In the genomic region with DNA sequence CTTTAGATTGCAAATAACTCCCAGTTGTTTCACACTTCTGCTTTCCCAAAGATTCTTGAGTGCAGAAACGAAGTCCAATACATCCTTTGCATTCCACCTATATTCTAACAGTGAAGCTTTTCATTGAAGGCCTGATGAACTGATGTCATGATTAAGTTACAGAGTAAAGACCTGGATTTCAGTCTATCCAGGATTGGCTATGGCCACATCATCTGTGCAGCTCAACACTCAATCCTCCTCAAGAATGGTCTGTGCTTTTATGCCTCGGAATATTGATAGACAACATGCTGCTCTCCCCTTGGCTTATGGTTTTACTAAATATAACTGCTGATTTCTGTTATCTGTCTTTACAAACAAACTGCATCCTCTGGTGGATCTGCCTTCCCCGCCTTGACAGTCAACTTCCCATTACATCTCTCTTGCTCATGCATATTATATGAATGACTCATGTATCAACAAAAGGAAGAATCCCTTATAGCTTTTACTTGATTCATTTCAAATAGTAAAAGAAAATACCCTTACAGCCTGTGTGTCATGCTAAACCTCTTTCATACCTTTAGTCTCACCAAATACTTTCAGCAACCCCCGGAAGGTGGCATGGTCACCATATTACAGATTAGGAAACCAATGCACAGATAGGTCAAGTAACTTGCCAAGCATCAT, we compare ENCODE assay signal across 15 cellular contexts. TPM values are rescaled to one million over a fixed set of nuclear protein-coding genes. Genes with fewer than 3 reads are reported as not detected.
DNase-seq lines count a peak whose midpoint lies in the region; ATAC-seq, FAIRE-seq and TF ChIP-seq lines count a peak whose summit lies in the region.
"Had no signal": no experiment of that assay in that cellular context is flagged by ENCODE, and none has a peak within 500 bp of the region (broad histone marks: within the 10 kb centered on the region; RNA-seq: fewer than 3 reads in every experiment).

No MANE protein-coding gene starts in this region.

- no peaks in the 10 kb centered on the region for H3K36me3 ChIP-seq in ACC112 (ENCODE audit: insufficient read depth, low read length)
- H3K36me3 ChIP-seq in astrocyte (ENCODE audit: insufficient read depth, low read length), result no peaks in the 10 kb centered on the region
- no peaks in the 10 kb centered on the region for H3K36me3 ChIP-seq in mucosa of descending colon (ENCODE audit: low read depth)
- H3K36me3 ChIP-seq: adrenal gland, BLaER1, right lobe of liver, tibial nerve had no signal

- H3K27ac Mint-ChIP-seq in astrocyte (ENCODE audit: unreplicated experiment), result no peak overlapping the region
- H3K27ac Mint-ChIP-seq: effector memory CD8-positive, alpha-beta T cell; T-helper 1 cell treated with Interleukin-12 subunit alpha and Interleukin-12 subunit beta and Interleukin-4 antibody, amounts not matched to agents 30 μg/mL and 1 μg/mL, for 36 hours had no signal

- H3K9me3 ChIP-seq in astrocyte (ENCODE audit: insufficient read depth, low read depth, low read length) (no peaks in the 10 kb centered on the region), mucosa of descending colon (no peaks in the 10 kb centered on the region)
- H3K9me3 ChIP-seq: adrenal gland, BLaER1, right lobe of liver, tibial nerve had no signal

- peak overlapping the region; percentile 71 for H3K4me2 ChIP-seq in astrocyte (ENCODE audit: low read length)
- H3K4me2 ChIP-seq: BLaER1 had no signal

- TF ChIP-seq CTCF in astrocyte (IDR thresholded peaks at IDR 0.05; ENCODE audit: insufficient read depth, low read depth, low read length) (no peak), mucosa of descending colon (IDR thresholded peaks at IDR 0.05) (no peak)

- H3K4me3 Mint-ChIP-seq in astrocyte (ENCODE audit: unreplicated experiment), result no peak overlapping the region
- H3K4me3 Mint-ChIP-seq: effector memory CD8-positive, alpha-beta T cell; T-helper 1 cell treated with Interleukin-12 subunit alpha and Interleukin-12 subunit beta and Interleukin-4 antibody, amounts not matched to agents 30 μg/mL and 1 μg/mL, for 36 hours had no signal

- H4K20me1 ChIP-seq in astrocyte (ENCODE audit: insufficient read depth, low read length), result no peaks in the 10 kb centered on the region
- H4K20me1 ChIP-seq: BLaER1 had no signal

- FAIRE-seq in astrocyte (lab: Jason Lieb, UNC), result peak; percentile 96

- H2AFZ ChIP-seq in ACC112 (ENCODE audit: low read length, unreplicated experiment) (no peak overlapping the region), astrocyte (ENCODE audit: low read depth, low read length) (no peak overlapping the region)

- peaks cover 4% of the 10 kb centered on the region for H3K27me3 Mint-ChIP-seq in astrocyte (ENCODE audit: low read depth, unreplicated experiment)

- peaks cover 13% of the 10 kb centered on the region for H3K4me1 Mint-ChIP-seq in astrocyte (ENCODE audit: low read depth, unreplicated experiment)

- peaks cover 24% of the 10 kb centered on the region for H3K4me1 ChIP-seq in ACC112 (ENCODE audit: control insufficient read depth, insufficient read depth, low read length, unreplicated experiment)
- peaks cover 27% of the 10 kb centered on the region for H3K4me1 ChIP-seq in astrocyte (ENCODE audit: insufficient read depth, low read length)
- H3K4me1 ChIP-seq in mucosa of descending colon (ENCODE audit: low read depth), result no peaks in the 10 kb centered on the region
- H3K4me1 ChIP-seq: adrenal gland, BLaER1, right lobe of liver, tibial nerve had no signal

- H3K36me3 Mint-ChIP-seq in astrocyte (ENCODE audit: low read depth, unreplicated experiment), result no peaks in the 10 kb centered on the region

- no peaks in the 10 kb centered on the region for H3K79me2 ChIP-seq in ACC112 (ENCODE audit: control insufficient read depth, insufficient read depth, low read length, unreplicated experiment)
- H3K79me2 ChIP-seq in astrocyte (ENCODE audit: insufficient read depth, low read length), result no peaks in the 10 kb centered on the region

- H3K4me3 ChIP-seq in ACC112 (ENCODE audit: low read depth, low read length), result peak overlapping the region; percentile 35; the same call in 1 of the 2 replicates
- no peak overlapping the region for H3K4me3 ChIP-seq in astrocyte (ENCODE audit: insufficient read depth, low read depth, low read length)
- no peak overlapping the region for H3K4me3 ChIP-seq in mucosa of descending colon
- H3K4me3 ChIP-seq: adrenal gland, BLaER1, right lobe of liver, tibial nerve had no signal

- no peak for ATAC-seq in mucosa of descending colon
- ATAC-seq: effector memory CD8-positive, alpha-beta T cell; right lobe of liver had no signal

- H3K27ac ChIP-seq in ACC112 (ENCODE audit: low read depth, low read length) (peak overlapping the region; percentile 53), astrocyte (ENCODE audit: low read depth, low read length) (peak overlapping the region; percentile 65)
- H3K27ac ChIP-seq: adrenal gland, BLaER1, right lobe of liver, tibial nerve had no signal

- peak; percentile 33 for DNase-seq in HS-27A (ENCODE audit: low read depth)
- DNase-seq in astrocyte (ENCODE audit: low read depth), result peak; percentile 70
- DNase-seq in hepatic stellate cell (ENCODE audit: low spot score), result peak; percentile 75
- DNase-seq in retina, result no peak
- DNase-seq in NCI-H510A treated with DMSO at 0.1 percent for 48 hours (lab: John Stamatoyannopoulos, UW), result no peak
- DNase-seq in mucosa of descending colon, result no peak
- DNase-seq in globus pallidus (ENCODE audit: low spot score), result no peak
- DNase-seq: adrenal gland; effector memory CD8-positive, alpha-beta T cell; NCI-H2029 treated with DMSO at 0.1 percent for 48 hours; right lobe of liver had no signal

- intact Hi-C loops in mucosa of descending colon (cut with DNase I, micrococcal nuclease), result no loop called here

- peaks cover 3% of the 10 kb centered on the region for H3K9me3 Mint-ChIP-seq in astrocyte (ENCODE audit: unreplicated experiment)
- H3K9me3 Mint-ChIP-seq: effector memory CD8-positive, alpha-beta T cell; T-helper 1 cell treated with Interleukin-12 subunit alpha and Interleukin-12 subunit beta and Interleukin-4 antibody, amounts not matched to agents 30 μg/mL and 1 μg/mL, for 36 hours had no signal

- peak overlapping the region; percentile 31 for H3K9ac ChIP-seq in astrocyte (ENCODE audit: low read length)
- H3K9ac ChIP-seq: BLaER1 had no signal

- H3K27me3 ChIP-seq in ACC112 (ENCODE audit: insufficient read depth, low read length) (no peaks in the 10 kb centered on the region), astrocyte (ENCODE audit: insufficient read depth, low read length) (no peaks in the 10 kb centered on the region)
- H3K27me3 ChIP-seq: adrenal gland, BLaER1, right lobe of liver, tibial nerve had no signal

RNA-seq across cellular contexts. Expression of a gene that starts 59.5 kb away (rescaled TPM):
- total RNA-seq in astrocyte (0.07 and 0.20 TPM in 2 replicates), mucosa of descending colon (1 to 10 TPM in 1 of 3 donors, under 1 TPM in 2; 0.23 to 2.1 (median 0.27) TPM)

RNA-seq across cellular contexts. Expression of a gene that starts 59.6 kb away (rescaled TPM):
- total RNA-seq in astrocyte, result 38.5 and 40.8 TPM in 2 replicates
- total RNA-seq in mucosa of descending colon, result 10 to 100 TPM; 33.0 to 46.8 (median 37.5) TPM

Comparison
In these comparisons a context has a peak if more than half of its experiments do, and no peak if none do; other contexts are left out.
1. DNase-seq: peak in HS-27A (single experiment), astrocyte (single experiment) and hepatic stellate cell (single experiment); none in retina (single experiment), NCI-H510A treated with DMSO at 0.1 percent for 48 hours (single experiment), mucosa of descending colon (0 of 3) and globus pallidus (single experiment).